In the genomic region with DNA sequence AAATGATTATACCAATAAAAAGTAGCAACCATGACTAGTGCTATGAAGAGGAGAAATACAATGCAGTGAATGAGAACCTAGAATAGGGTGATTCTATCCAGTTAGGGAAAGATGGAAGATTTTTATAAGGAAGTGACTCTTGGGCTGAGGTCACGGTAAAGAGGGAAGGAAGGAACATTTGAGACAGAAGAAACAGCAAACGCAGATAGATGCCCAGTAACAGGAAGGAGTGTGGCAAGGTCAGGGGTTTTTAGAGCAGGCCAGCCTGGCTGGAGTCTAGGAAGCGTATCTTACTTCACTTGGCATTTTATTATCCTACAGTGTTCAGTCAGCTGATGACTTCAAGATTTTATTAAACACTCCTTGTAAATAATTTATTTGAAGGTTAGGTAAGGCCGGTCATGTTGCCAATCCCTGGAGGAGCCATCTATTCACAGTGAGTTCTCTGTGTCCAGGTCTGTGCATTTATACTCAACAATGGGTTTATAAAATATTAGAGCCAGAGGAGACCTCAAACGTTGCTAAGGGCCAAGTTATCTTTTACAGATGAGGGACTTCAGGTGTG, we compare ENCODE assay signal across 1 cellular context.
TF ChIP-seq lines count a peak whose summit lies in the region.

No MANE protein-coding gene starts in this region.

TF ChIP-seq in IMR-90, 13 proteins besides CTCF, POLR2A, EP300 and RAD21:
- TF ChIP-seq, protein P1, sequence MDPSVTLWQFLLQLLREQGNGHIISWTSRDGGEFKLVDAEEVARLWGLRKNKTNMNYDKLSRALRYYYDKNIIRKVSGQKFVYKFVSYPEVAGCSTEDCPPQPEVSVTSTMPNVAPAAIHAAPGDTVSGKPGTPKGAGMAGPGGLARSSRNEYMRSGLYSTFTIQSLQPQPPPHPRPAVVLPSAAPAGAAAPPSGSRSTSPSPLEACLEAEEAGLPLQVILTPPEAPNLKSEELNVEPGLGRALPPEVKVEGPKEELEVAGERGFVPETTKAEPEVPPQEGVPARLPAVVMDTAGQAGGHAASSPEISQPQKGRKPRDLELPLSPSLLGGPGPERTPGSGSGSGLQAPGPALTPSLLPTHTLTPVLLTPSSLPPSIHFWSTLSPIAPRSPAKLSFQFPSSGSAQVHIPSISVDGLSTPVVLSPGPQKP (IDR thresholded peaks at IDR 0.05; ENCODE audit: borderline replicate concordance, low read depth, low read length) = no peak
- no peak for TF ChIP-seq MAFK (IDR thresholded peaks at IDR 0.05; ENCODE audit: low read depth, low read length)
- no peak for TF ChIP-seq NFE2L2 (IDR thresholded peaks at IDR 0.05; ENCODE audit: low read depth, low read length)
- TF ChIP-seq, protein P2, sequence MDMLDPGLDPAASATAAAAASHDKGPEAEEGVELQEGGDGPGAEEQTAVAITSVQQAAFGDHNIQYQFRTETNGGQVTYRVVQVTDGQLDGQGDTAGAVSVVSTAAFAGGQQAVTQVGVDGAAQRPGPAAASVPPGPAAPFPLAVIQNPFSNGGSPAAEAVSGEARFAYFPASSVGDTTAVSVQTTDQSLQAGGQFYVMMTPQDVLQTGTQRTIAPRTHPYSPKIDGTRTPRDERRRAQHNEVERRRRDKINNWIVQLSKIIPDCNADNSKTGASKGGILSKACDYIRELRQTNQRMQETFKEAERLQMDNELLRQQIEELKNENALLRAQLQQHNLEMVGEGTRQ (IDR thresholded peaks at IDR 0.05; ENCODE audit: low read depth, low read length) = no peak
- TF ChIP-seq MAZ (IDR thresholded peaks at IDR 0.05; ENCODE audit: borderline replicate concordance, low read depth, low read length) = no peak
- TF ChIP-seq CHD1 (IDR thresholded peaks at IDR 0.05; ENCODE audit: low read depth, low read length) = no peak
- no peak for TF ChIP-seq SMC3 (IDR thresholded peaks at IDR 0.05; ENCODE audit: low read depth, low read length)
- TF ChIP-seq FOS (IDR thresholded peaks at IDR 0.05; ENCODE audit: low read depth, low read length) = no peak
- TF ChIP-seq RCOR1 (IDR thresholded peaks at IDR 0.05; ENCODE audit: insufficient replicate concordance, low read length) = no peak
- TF ChIP-seq MXI1 (IDR thresholded peaks at IDR 0.05; ENCODE audit: borderline replicate concordance, low read depth, low read length) = no peak
- TF ChIP-seq BHLHE40 (IDR thresholded peaks at IDR 0.05; ENCODE audit: low read depth, low read length) = no peak
- TF ChIP-seq RFX5 (IDR thresholded peaks at IDR 0.05; ENCODE audit: low read depth, low read length) = no peak
- TF ChIP-seq CEBPB (IDR thresholded peaks at IDR 0.05; ENCODE audit: low read depth, low read length) = no peak
